1 cellular context compared by ENCODE assay signal in the genomic region with DNA sequence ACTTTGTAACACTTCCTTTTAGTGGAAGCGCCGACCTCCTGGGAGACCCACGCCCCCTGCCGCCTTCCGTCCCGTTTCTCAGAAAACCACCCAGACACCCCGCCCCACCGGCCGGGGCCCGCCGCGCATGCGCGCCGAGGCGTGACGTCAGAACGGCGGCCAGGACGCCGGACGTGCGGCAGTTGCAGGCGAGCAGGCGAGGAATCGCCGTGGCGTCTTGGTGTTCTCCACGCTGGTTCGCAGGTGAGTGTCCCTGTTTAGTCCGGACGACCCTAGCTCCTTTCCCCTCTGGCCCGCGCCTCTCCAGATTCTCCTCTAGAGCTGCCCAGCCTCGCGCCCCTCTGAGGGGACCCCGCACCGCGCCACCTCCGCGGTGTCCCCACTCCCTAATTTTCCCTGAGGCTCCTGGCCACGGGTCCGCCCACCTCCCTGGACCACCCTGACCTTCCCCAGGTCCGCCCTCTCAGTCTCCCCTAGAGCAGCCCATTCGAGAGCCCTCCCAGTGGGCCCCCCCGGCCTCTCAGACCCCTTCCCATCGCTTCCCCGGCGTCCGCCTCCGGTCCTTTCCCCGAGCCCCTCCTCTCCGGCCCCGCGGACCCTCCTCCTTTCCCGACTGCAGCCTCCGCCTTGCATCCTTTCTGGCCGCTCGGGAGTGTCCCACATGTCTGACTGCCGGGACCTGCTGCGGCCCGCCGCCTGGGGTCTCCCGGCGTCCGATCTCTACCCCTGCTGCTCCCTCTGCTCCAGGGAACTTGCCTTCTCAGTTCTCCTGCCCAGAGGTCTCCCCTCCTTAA.
TF ChIP-seq lines count a peak whose summit lies in the region.

A gene with protein sequence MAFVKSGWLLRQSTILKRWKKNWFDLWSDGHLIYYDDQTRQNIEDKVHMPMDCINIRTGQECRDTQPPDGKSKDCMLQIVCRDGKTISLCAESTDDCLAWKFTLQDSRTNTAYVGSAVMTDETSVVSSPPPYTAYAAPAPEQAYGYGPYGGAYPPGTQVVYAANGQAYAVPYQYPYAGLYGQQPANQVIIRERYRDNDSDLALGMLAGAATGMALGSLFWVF (plus strand): TSS at position 181 of the 794 bp plus-strand sequence. CDS start 15,606 bp downstream, outside the sequence.

TF ChIP-seq in HepG2, 621 proteins besides CTCF, POLR2A, EP300 and RAD21 (continued from another document and continues in another):
- TF ChIP-seq, protein P1, sequence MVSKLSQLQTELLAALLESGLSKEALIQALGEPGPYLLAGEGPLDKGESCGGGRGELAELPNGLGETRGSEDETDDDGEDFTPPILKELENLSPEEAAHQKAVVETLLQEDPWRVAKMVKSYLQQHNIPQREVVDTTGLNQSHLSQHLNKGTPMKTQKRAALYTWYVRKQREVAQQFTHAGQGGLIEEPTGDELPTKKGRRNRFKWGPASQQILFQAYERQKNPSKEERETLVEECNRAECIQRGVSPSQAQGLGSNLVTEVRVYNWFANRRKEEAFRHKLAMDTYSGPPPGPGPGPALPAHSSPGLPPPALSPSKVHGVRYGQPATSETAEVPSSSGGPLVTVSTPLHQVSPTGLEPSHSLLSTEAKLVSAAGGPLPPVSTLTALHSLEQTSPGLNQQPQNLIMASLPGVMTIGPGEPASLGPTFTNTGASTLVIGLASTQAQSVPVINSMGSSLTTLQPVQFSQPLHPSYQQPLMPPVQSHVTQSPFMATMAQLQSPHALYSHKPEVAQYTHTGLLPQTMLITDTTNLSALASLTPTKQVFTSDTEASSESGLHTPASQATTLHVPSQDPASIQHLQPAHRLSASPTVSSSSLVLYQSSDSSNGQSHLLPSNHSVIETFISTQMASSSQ (IDR thresholded peaks at IDR 0.05; ENCODE audit: low read depth), result no peak; the same call in 1 of the 2 replicates
- TF ChIP-seq, protein P1 (CRISPR knock-in tag; IDR thresholded peaks at IDR 0.05; ENCODE audit: borderline replicate concordance), result no peak
- TF ChIP-seq, protein P2, sequence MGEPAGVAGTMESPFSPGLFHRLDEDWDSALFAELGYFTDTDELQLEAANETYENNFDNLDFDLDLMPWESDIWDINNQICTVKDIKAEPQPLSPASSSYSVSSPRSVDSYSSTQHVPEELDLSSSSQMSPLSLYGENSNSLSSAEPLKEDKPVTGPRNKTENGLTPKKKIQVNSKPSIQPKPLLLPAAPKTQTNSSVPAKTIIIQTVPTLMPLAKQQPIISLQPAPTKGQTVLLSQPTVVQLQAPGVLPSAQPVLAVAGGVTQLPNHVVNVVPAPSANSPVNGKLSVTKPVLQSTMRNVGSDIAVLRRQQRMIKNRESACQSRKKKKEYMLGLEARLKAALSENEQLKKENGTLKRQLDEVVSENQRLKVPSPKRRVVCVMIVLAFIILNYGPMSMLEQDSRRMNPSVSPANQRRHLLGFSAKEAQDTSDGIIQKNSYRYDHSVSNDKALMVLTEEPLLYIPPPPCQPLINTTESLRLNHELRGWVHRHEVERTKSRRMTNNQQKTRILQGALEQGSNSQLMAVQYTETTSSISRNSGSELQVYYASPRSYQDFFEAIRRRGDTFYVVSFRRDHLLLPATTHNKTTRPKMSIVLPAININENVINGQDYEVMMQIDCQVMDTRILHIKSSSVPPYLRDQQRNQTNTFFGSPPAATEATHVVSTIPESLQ (CRISPR knock-in tag; conservative IDR thresholded peaks at IDR 0.05), result no peak
- TF ChIP-seq CCDC6 (CRISPR knock-in tag; IDR thresholded peaks at IDR 0.05) (no peak; the same call in 1 of the 2 replicates), HOXA7 (CRISPR knock-in tag; IDR thresholded peaks at IDR 0.05) (no peak), ZNF501 (CRISPR knock-in tag; IDR thresholded peaks at IDR 0.05) (peak; percentile 35; the same call in 1 of the 2 replicates), ZNF660 (CRISPR knock-in tag; IDR thresholded peaks at IDR 0.05; ENCODE audit: borderline replicate concordance, low read depth) (no peak), RORA (CRISPR knock-in tag; IDR thresholded peaks at IDR 0.05) (no peak), ARNT2 (CRISPR knock-in tag; IDR thresholded peaks at IDR 0.05; ENCODE audit: low read depth) (peak; percentile 21; the same call in 1 of the 2 replicates), RBM39 (IDR thresholded peaks at IDR 0.05; ENCODE audit: low read depth, low read length, poor library complexity, severe bottlenecking) (peak; percentile 78), NRL (CRISPR knock-in tag; IDR thresholded peaks at IDR 0.05; ENCODE audit: borderline replicate concordance) (peak; percentile 38; the same call in 1 of the 2 replicates), HHEX (CRISPR knock-in tag; IDR thresholded peaks at IDR 0.05) (no peak), ZNF775 (CRISPR knock-in tag; IDR thresholded peaks at IDR 0.05; ENCODE audit: borderline replicate concordance) (peak; percentile 66; the same call in 1 of the 2 replicates), ZNF10 (CRISPR knock-in tag; IDR thresholded peaks at IDR 0.05; ENCODE audit: borderline replicate concordance, low read depth) (no peak), ZNF205 (CRISPR knock-in tag; IDR thresholded peaks at IDR 0.05) (0 out of 2 replicates have a peak, but pooled peaks have one; percentile 6), ZMYM2 (CRISPR knock-in tag; IDR thresholded peaks at IDR 0.05) (no peak), JARID2 (CRISPR knock-in tag; IDR thresholded peaks at IDR 0.05; ENCODE audit: insufficient replicate concordance) (no peak), ZNF12 (CRISPR knock-in tag; IDR thresholded peaks at IDR 0.05) (peak; percentile 34; the same call in 1 of the 2 replicates), ZNF879 (CRISPR knock-in tag; IDR thresholded peaks at IDR 0.05) (no peak), RAD51 (IDR thresholded peaks at IDR 0.05; ENCODE audit: borderline replicate concordance) (no peak), ZNF121 (CRISPR knock-in tag; IDR thresholded peaks at IDR 0.05) (no peak), ZKSCAN5 (CRISPR knock-in tag; IDR thresholded peaks at IDR 0.05) (no peak), ZNF251 (CRISPR knock-in tag; IDR thresholded peaks at IDR 0.05) (no peak), FOXJ3 (CRISPR knock-in tag; IDR thresholded peaks at IDR 0.05; ENCODE audit: borderline replicate concordance) (no peak), IRX3 (CRISPR knock-in tag; IDR thresholded peaks at IDR 0.05; ENCODE audit: borderline replicate concordance, low read depth) (0 out of 2 replicates have a peak, but pooled peaks have one; percentile 22), PPARG (CRISPR knock-in tag; conservative IDR thresholded peaks at IDR 0.05) (no peak; the same call in 1 of the 2 replicates), ZNF720 (CRISPR knock-in tag; IDR thresholded peaks at IDR 0.05) (no peak), HMG20A (CRISPR knock-in tag; IDR thresholded peaks at IDR 0.05; ENCODE audit: borderline replicate concordance) (peak; percentile 19; the same call in 1 of the 2 replicates), CBX1 (IDR thresholded peaks at IDR 0.05; ENCODE audit: low read depth) (no peak), NFRKB (IDR thresholded peaks at IDR 0.05) (no peak), ZNF160 (CRISPR knock-in tag; IDR thresholded peaks at IDR 0.05) (no peak), ZNF260 (CRISPR knock-in tag; IDR thresholded peaks at IDR 0.05; ENCODE audit: borderline replicate concordance, low read depth) (no peak)
- TF ChIP-seq, protein P3, sequence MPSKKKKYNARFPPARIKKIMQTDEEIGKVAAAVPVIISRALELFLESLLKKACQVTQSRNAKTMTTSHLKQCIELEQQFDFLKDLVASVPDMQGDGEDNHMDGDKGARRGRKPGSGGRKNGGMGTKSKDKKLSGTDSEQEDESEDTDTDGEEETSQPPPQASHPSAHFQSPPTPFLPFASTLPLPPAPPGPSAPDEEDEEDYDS (CRISPR knock-in tag; IDR thresholded peaks at IDR 0.05), result peak; percentile 53; the same call in 1 of the 2 replicates
- TF ChIP-seq, protein P4, sequence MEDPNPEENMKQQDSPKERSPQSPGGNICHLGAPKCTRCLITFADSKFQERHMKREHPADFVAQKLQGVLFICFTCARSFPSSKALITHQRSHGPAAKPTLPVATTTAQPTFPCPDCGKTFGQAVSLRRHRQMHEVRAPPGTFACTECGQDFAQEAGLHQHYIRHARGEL (CRISPR knock-in tag; IDR thresholded peaks at IDR 0.05), result 0 out of 2 replicates have a peak, but pooled peaks have one; percentile 28
- TF ChIP-seq, protein P5, sequence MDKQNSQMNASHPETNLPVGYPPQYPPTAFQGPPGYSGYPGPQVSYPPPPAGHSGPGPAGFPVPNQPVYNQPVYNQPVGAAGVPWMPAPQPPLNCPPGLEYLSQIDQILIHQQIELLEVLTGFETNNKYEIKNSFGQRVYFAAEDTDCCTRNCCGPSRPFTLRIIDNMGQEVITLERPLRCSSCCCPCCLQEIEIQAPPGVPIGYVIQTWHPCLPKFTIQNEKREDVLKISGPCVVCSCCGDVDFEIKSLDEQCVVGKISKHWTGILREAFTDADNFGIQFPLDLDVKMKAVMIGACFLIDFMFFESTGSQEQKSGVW (CRISPR knock-in tag; IDR thresholded peaks at IDR 0.05; ENCODE audit: borderline replicate concordance), result no peak
- TF ChIP-seq, protein P6, sequence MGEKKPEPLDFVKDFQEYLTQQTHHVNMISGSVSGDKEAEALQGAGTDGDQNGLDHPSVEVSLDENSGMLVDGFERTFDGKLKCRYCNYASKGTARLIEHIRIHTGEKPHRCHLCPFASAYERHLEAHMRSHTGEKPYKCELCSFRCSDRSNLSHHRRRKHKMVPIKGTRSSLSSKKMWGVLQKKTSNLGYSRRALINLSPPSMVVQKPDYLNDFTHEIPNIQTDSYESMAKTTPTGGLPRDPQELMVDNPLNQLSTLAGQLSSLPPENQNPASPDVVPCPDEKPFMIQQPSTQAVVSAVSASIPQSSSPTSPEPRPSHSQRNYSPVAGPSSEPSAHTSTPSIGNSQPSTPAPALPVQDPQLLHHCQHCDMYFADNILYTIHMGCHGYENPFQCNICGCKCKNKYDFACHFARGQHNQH (CRISPR knock-in tag; IDR thresholded peaks at IDR 0.05), result peak; percentile 42
- TF ChIP-seq, protein P7, sequence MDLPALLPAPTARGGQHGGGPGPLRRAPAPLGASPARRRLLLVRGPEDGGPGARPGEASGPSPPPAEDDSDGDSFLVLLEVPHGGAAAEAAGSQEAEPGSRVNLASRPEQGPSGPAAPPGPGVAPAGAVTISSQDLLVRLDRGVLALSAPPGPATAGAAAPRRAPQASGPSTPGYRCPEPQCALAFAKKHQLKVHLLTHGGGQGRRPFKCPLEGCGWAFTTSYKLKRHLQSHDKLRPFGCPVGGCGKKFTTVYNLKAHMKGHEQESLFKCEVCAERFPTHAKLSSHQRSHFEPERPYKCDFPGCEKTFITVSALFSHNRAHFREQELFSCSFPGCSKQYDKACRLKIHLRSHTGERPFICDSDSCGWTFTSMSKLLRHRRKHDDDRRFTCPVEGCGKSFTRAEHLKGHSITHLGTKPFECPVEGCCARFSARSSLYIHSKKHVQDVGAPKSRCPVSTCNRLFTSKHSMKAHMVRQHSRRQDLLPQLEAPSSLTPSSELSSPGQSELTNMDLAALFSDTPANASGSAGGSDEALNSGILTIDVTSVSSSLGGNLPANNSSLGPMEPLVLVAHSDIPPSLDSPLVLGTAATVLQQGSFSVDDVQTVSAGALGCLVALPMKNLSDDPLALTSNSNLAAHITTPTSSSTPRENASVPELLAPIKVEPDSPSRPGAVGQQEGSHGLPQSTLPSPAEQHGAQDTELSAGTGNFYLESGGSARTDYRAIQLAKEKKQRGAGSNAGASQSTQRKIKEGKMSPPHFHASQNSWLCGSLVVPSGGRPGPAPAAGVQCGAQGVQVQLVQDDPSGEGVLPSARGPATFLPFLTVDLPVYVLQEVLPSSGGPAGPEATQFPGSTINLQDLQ (CRISPR knock-in tag; IDR thresholded peaks at IDR 0.05), result no peak
- TF ChIP-seq, protein P8, sequence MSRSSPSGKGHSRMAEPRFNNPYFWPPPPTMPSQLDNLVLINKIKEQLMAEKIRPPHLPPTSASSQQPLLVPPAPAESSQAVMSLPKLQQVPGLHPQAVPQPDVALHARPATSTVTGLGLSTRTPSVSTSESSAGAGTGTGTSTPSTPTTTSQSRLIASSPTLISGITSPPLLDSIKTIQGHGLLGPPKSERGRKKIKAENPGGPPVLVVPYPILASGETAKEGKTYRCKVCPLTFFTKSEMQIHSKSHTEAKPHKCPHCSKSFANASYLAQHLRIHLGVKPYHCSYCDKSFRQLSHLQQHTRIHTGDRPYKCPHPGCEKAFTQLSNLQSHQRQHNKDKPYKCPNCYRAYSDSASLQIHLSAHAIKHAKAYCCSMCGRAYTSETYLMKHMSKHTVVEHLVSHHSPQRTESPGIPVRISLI (CRISPR knock-in tag; IDR thresholded peaks at IDR 0.05; ENCODE audit: borderline replicate concordance), result peak; percentile 22; the same call in 1 of the 2 replicates
